ENCODE assay signal across 1 cellular context in the genomic region with DNA sequence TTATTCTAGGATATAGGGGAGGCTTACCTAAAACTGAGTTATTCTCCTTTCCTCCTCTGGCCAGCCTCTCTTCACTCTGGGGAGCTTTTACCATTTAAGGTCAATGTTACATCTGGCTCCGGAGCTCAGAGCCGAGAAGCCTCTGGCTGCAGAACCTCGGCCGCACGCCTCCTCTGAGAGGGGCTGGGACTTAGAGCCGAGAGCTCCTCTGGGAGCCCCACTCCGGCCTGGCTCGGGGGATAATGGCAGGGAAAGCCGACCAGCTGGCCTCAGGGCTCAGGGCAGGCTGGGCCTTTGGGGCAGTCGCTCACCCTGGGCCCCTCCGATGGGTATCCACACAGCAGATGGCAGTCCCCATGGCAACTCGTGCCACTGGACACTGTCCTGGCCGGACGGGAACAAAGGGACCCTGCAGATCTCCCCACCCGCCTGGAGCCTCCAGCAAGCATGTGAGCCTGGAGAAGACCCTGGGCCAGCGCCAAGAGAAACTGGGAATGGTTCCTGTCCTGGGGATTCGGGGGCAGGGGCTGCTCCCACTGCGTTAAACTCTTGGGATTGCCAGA.
TF ChIP-seq lines count a peak whose summit lies in the region.

Gene IRAG1 (minus strand): TSS at position 247 of the 563 bp plus-strand sequence. CDS start 153 bp downstream, at position 94.

TF ChIP-seq in SK-N-SH treated with all-trans-retinoic acid at 6 μM for 48 hours, 23 proteins besides CTCF, POLR2A, EP300 and RAD21 (continued from another document):
- TF ChIP-seq, protein P1, sequence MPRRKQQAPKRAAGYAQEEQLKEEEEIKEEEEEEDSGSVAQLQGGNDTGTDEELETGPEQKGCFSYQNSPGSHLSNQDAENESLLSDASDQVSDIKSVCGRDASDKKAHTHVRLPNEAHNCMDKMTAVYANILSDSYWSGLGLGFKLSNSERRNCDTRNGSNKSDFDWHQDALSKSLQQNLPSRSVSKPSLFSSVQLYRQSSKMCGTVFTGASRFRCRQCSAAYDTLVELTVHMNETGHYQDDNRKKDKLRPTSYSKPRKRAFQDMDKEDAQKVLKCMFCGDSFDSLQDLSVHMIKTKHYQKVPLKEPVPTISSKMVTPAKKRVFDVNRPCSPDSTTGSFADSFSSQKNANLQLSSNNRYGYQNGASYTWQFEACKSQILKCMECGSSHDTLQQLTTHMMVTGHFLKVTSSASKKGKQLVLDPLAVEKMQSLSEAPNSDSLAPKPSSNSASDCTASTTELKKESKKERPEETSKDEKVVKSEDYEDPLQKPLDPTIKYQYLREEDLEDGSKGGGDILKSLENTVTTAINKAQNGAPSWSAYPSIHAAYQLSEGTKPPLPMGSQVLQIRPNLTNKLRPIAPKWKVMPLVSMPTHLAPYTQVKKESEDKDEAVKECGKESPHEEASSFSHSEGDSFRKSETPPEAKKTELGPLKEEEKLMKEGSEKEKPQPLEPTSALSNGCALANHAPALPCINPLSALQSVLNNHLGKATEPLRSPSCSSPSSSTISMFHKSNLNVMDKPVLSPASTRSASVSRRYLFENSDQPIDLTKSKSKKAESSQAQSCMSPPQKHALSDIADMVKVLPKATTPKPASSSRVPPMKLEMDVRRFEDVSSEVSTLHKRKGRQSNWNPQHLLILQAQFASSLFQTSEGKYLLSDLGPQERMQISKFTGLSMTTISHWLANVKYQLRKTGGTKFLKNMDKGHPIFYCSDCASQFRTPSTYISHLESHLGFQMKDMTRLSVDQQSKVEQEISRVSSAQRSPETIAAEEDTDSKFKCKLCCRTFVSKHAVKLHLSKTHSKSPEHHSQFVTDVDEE (CRISPR knock-in tag; IDR thresholded peaks at IDR 0.05): no peak
- no peak for TF ChIP-seq PPARA (CRISPR knock-in tag; IDR thresholded peaks at IDR 0.05; ENCODE audit: borderline replicate concordance)
- TF ChIP-seq TCF4 (CRISPR knock-in tag; IDR thresholded peaks at IDR 0.05; ENCODE audit: borderline replicate concordance): no peak; the same call in 1 of the 2 replicates
- no peak for TF ChIP-seq CSDC2 (CRISPR knock-in tag; IDR thresholded peaks at IDR 0.05)
- TF ChIP-seq ARNTL (CRISPR knock-in tag; IDR thresholded peaks at IDR 0.05; ENCODE audit: borderline replicate concordance, low read depth): no peak
- TF ChIP-seq, protein P2, sequence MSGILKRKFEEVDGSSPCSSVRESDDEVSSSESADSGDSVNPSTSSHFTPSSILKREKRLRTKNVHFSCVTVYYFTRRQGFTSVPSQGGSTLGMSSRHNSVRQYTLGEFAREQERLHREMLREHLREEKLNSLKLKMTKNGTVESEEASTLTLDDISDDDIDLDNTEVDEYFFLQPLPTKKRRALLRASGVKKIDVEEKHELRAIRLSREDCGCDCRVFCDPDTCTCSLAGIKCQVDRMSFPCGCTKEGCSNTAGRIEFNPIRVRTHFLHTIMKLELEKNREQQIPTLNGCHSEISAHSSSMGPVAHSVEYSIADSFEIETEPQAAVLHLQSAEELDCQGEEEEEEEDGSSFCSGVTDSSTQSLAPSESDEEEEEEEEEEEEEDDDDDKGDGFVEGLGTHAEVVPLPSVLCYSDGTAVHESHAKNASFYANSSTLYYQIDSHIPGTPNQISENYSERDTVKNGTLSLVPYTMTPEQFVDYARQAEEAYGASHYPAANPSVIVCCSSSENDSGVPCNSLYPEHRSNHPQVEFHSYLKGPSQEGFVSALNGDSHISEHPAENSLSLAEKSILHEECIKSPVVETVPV (CRISPR knock-in tag; IDR thresholded peaks at IDR 0.05): no peak
- TF ChIP-seq ZC3H10 (CRISPR knock-in tag; IDR thresholded peaks at IDR 0.05): no peak
- no peak for TF ChIP-seq ZFP30 (CRISPR knock-in tag; IDR thresholded peaks at IDR 0.05)
- TF ChIP-seq, protein P3, sequence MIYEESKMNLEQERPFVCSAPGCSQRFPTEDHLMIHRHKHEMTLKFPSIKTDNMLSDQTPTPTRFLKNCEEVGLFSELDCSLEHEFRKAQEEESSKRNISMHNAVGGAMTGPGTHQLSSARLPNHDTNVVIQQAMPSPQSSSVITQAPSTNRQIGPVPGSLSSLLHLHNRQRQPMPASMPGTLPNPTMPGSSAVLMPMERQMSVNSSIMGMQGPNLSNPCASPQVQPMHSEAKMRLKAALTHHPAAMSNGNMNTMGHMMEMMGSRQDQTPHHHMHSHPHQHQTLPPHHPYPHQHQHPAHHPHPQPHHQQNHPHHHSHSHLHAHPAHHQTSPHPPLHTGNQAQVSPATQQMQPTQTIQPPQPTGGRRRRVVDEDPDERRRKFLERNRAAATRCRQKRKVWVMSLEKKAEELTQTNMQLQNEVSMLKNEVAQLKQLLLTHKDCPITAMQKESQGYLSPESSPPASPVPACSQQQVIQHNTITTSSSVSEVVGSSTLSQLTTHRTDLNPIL (CRISPR knock-in tag; IDR thresholded peaks at IDR 0.05; ENCODE audit: low read depth): no peak
- TF ChIP-seq POU6F1 (CRISPR knock-in tag; IDR thresholded peaks at IDR 0.05; ENCODE audit: borderline replicate concordance, low read depth): no peak
- no peak for TF ChIP-seq ZNF565 (CRISPR knock-in tag; conservative IDR thresholded peaks at IDR 0.05; ENCODE audit: low read depth)
